Comparison of ENCODE assay signal across 16 cellular contexts in genomic region chr11:92296138-92296515, GRCh38.
DNase-seq lines count a peak whose midpoint lies in the region; ATAC-seq and TF ChIP-seq lines count a peak whose summit lies in the region.
"Had no signal": no experiment of that assay in that cellular context is flagged by ENCODE, and none has a peak within 500 bp of the region (broad histone marks: within the 10 kb centered on the region; RNA-seq: fewer than 3 reads in every experiment).

No MANE protein-coding gene starts in this region.

- ATAC-seq in SK-N-SH treated with all-trans-retinoic acid at 6 μM for 48 hours (peak; percentile 63), HG02763 (IDR thresholded peaks at IDR 0.05; ENCODE audit: unreplicated experiment) (no peak)
- ATAC-seq: naive thymus-derived CD8-positive, alpha-beta T cell had no signal

- DNase-seq in NCI-H510A treated with DMSO at 0.1 percent for 48 hours (lab: John Stamatoyannopoulos, UW) (peak; percentile 12), NCI-H510A (lab: John Stamatoyannopoulos, UW) (no peak), foreskin melanocyte (peak; percentile 54), COR-L47 (lab: John Stamatoyannopoulos, UW) (no peak), ureter (ENCODE audit: low spot score) (no peak)
- DNase-seq in activated effector memory CD4-positive, alpha-beta T cell treated with Interleukin-2 at 50 U/mL for 16 hours, result no peak
- DNase-seq: activated gamma-delta T cell; aorta; cortex of kidney; glutamatergic neuron; naive thymus-derived CD8-positive, alpha-beta T cell; NCI-H2029; NCI-H526; tibial artery had no signal

TF ChIP-seq in SK-N-SH treated with all-trans-retinoic acid at 6 μM for 48 hours, 23 proteins besides CTCF, POLR2A, EP300 and RAD21:
- TF ChIP-seq ESRRG (CRISPR knock-in tag; IDR thresholded peaks at IDR 0.05) (no peak), TSHZ2 (CRISPR knock-in tag; IDR thresholded peaks at IDR 0.05) (no peak), RARB (CRISPR knock-in tag; IDR thresholded peaks at IDR 0.05) (no peak), CSDC2 (CRISPR knock-in tag; IDR thresholded peaks at IDR 0.05) (no peak), ZFP3 (CRISPR knock-in tag; IDR thresholded peaks at IDR 0.05) (no peak), ZNF70 (CRISPR knock-in tag; IDR thresholded peaks at IDR 0.05) (no peak), POU6F1 (CRISPR knock-in tag; IDR thresholded peaks at IDR 0.05; ENCODE audit: borderline replicate concordance, low read depth) (no peak), PATZ1 (CRISPR knock-in tag; IDR thresholded peaks at IDR 0.05; ENCODE audit: borderline replicate concordance) (no peak), SNAI2 (CRISPR knock-in tag; IDR thresholded peaks at IDR 0.05) (no peak), GLIS3 (CRISPR knock-in tag; IDR thresholded peaks at IDR 0.05) (no peak), TCF4 (CRISPR knock-in tag; IDR thresholded peaks at IDR 0.05; ENCODE audit: borderline replicate concordance) (no peak), TOX (CRISPR knock-in tag; IDR thresholded peaks at IDR 0.05; ENCODE audit: borderline replicate concordance) (no peak), PPARA (CRISPR knock-in tag; IDR thresholded peaks at IDR 0.05; ENCODE audit: borderline replicate concordance) (no peak), ISL1 (CRISPR knock-in tag; IDR thresholded peaks at IDR 0.05) (no peak), ZFP30 (CRISPR knock-in tag; IDR thresholded peaks at IDR 0.05) (no peak), ZNF565 (CRISPR knock-in tag; conservative IDR thresholded peaks at IDR 0.05; ENCODE audit: low read depth) (no peak), ZC3H10 (CRISPR knock-in tag; IDR thresholded peaks at IDR 0.05) (no peak), BACH2 (CRISPR knock-in tag; IDR thresholded peaks at IDR 0.05; ENCODE audit: borderline replicate concordance) (no peak)
- TF ChIP-seq, protein P1, sequence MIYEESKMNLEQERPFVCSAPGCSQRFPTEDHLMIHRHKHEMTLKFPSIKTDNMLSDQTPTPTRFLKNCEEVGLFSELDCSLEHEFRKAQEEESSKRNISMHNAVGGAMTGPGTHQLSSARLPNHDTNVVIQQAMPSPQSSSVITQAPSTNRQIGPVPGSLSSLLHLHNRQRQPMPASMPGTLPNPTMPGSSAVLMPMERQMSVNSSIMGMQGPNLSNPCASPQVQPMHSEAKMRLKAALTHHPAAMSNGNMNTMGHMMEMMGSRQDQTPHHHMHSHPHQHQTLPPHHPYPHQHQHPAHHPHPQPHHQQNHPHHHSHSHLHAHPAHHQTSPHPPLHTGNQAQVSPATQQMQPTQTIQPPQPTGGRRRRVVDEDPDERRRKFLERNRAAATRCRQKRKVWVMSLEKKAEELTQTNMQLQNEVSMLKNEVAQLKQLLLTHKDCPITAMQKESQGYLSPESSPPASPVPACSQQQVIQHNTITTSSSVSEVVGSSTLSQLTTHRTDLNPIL (CRISPR knock-in tag; IDR thresholded peaks at IDR 0.05; ENCODE audit: low read depth), result no peak

Comparison
In these comparisons a context has a peak if more than half of its experiments do, and no peak if none do; other contexts are left out.
1. DNase-seq: peak in NCI-H510A treated with DMSO at 0.1 percent for 48 hours (single experiment) and foreskin melanocyte (single experiment); none in NCI-H510A (single experiment), activated effector memory CD4-positive, alpha-beta T cell treated with Interleukin-2 at 50 U/mL for 16 hours (single experiment), COR-L47 (single experiment) and ureter (single experiment).